Comparison of ENCODE assay signal across 10 cellular contexts in genomic region chr3:134295930-134296329, GRCh38.
"Had no signal": no experiment of that assay in that cellular context is flagged by ENCODE, and none has a peak within 500 bp of the region (broad histone marks: within the 10 kb centered on the region; RNA-seq: fewer than 3 reads in every experiment).

No MANE protein-coding gene starts in this region.

- H3K27ac Mint-ChIP-seq: HFFc6 had no signal

- H3K27ac ChIP-seq: GM23248, HL-60, KMS-11 had no signal

- H3K36me3 ChIP-seq: HAP-1 had no signal

- H3K9ac ChIP-seq: GM23248, KMS-11 had no signal

- H3K4me3 ChIP-seq: GM23248, HAP-1 had no signal

- H3K9me3 ChIP-seq: HAP-1 had no signal

- H3K4me3 Mint-ChIP-seq: HFFc6 had no signal

- H3K4me2 ChIP-seq: KMS-11 had no signal

- H2AFZ ChIP-seq: GM23248 had no signal

- H3K4me1 ChIP-seq: HAP-1 had no signal

- H3K9me3 Mint-ChIP-seq: HFFc6 had no signal

- DNase-seq: GM23248, GOT3, H7, HFFc6, IMR-90, Karpas-422, KBM-7 had no signal
